In genomic region chr1:59155326-59155725, GRCh38 we compare ENCODE assay signal across 16 cellular contexts.
"Had no signal": no experiment of that assay in that cellular context is flagged by ENCODE, and none has a peak within 500 bp of the region (broad histone marks: within the 10 kb centered on the region; RNA-seq: fewer than 3 reads in every experiment).

No MANE protein-coding gene starts in this region.

- ATAC-seq: left lung had no signal

- H3K27me3 Mint-ChIP-seq: activated B cell treated with CpG ODN at 0.5 μM for 24 hours; activated naive CD4-positive, alpha-beta T cell treated with anti-CD3 and anti-CD28 coated beads, Interleukin-2, amount 50 U/mL, for 24 hours; dendritic cell treated with granulocyte-macrophage colony-stimulating factor and Interleukin-4, amounts not matched to agents 40 ng/mL and 50 ng/mL, for 4 days had no signal

- H3K9me3 ChIP-seq: ovary had no signal

- H3K27ac ChIP-seq: ovary had no signal

- H3K36me3 ChIP-seq: left lung, ovary, transverse colon had no signal

- H3K36me3 Mint-ChIP-seq: activated naive CD4-positive, alpha-beta T cell treated with anti-CD3 and anti-CD28 coated beads, Interleukin-2, amount 50 U/mL, for 24 hours had no signal

- DNase-seq: activated B cell treated with CpG ODN at 0.5 μM for 24 hours; activated CD4-positive, alpha-beta T cell treated with anti-CD3 and anti-CD28 coated beads, Interleukin-2, amount 50 U/mL, for 1 hour; activated effector memory CD4-positive, alpha-beta T cell treated with Interleukin-2 at 50 U/mL for 16 hours; activated T-cell treated with anti-CD3 and anti-CD28 coated beads, Interleukin-2, amount 50 U/mL, for 1 hour; amygdala; cerebellar nuclear complex; erythroblast; islet precursor cell; left lung; mesendoderm; ovary; T-helper 2 cell; transverse colon had no signal

- H3K4me3 ChIP-seq: left lung, ovary, transverse colon had no signal

- H3K4me3 Mint-ChIP-seq: activated B cell treated with CpG ODN at 0.5 μM for 24 hours; activated naive CD4-positive, alpha-beta T cell treated with anti-CD3 and anti-CD28 coated beads, Interleukin-2, amount 50 U/mL, for 24 hours; dendritic cell treated with granulocyte-macrophage colony-stimulating factor and Interleukin-4, amounts not matched to agents 40 ng/mL and 50 ng/mL, for 4 days had no signal

- H3K27ac Mint-ChIP-seq: activated B cell treated with CpG ODN at 0.5 μM for 24 hours; activated naive CD4-positive, alpha-beta T cell treated with anti-CD3 and anti-CD28 coated beads, Interleukin-2, amount 50 U/mL, for 24 hours; dendritic cell treated with granulocyte-macrophage colony-stimulating factor and Interleukin-4, amounts not matched to agents 40 ng/mL and 50 ng/mL, for 4 days had no signal

- FAIRE-seq: TTC549 had no signal

- H3K27me3 ChIP-seq: left lung, ovary, transverse colon had no signal
